Comparison of ENCODE assay signal across 12 cellular contexts in genomic region chr20:20002101-20002998, GRCh38. TPM values are rescaled to one million over a fixed set of nuclear protein-coding genes. Genes with fewer than 3 reads are reported as not detected.
DNase-seq lines count a peak whose midpoint lies in the region; ATAC-seq and TF ChIP-seq lines count a peak whose summit lies in the region.
"Had no signal": no experiment of that assay in that cellular context is flagged by ENCODE, and none has a peak within 500 bp of the region (broad histone marks: within the 10 kb centered on the region; RNA-seq: fewer than 3 reads in every experiment).

No MANE protein-coding gene starts in this region.

- no peak for DNase-seq in stimulated activated naive CD8-positive, alpha-beta T cell treated with anti-CD3 and anti-CD28 coated beads, Interleukin-15, Interleukin-2, amounts not matched to agents 100 U/mL and 50 U/mL, for 24 hours
- DNase-seq in central memory CD8-positive, alpha-beta T cell (ENCODE audit: low spot score in 2 of 2) = no peak
- DNase-seq in aorta (no peak), posterior vena cava (ENCODE audit: low spot score) (no peak), foreskin keratinocyte (no peak)
- DNase-seq in stimulated activated CD4-positive, alpha-beta T cell treated with anti-CD3 and anti-CD28 coated beads, Interleukin-2, amount 100 ng/mL, for 48 hours = no peak
- DNase-seq: activated CD4-positive, CD25-positive, alpha-beta regulatory T cell treated with anti-CD3 and anti-CD28 coated beads, Interleukin-2, amount 50 U/mL, for 72 hours; CD8-positive, alpha-beta memory T cell; central memory CD4-positive, alpha-beta T cell; H9 had no signal

- H3K36me3 ChIP-seq in muscle layer of duodenum (ENCODE audit: control insufficient read depth in 1 of 2, insufficient read depth in 2 of 2, low read length in 2 of 2) = peaks cover 28 to 29% of the 10 kb centered on the region in 2 donors
- H3K36me3 ChIP-seq in aorta (ENCODE audit: control insufficient read depth in 1 of 2, insufficient read depth in 2 of 2, low read length in 1 of 2) = peaks cover 0 to 3% of the 10 kb centered on the region in 2 donors

- intact Hi-C loops in aorta (cut with DNase I) = no loop called here
- intact Hi-C loops in posterior vena cava (cut with DNase I) = no loop called here

- H3K9me3 Mint-ChIP-seq in stimulated activated naive CD8-positive, alpha-beta T cell treated with anti-CD3 and anti-CD28 coated beads, Interleukin-15, Interleukin-2, amounts not matched to agents 100 ng/mL and 50 ng/mL, for 24 hours = no peaks in the 10 kb centered on the region
- no peaks in the 10 kb centered on the region for H3K9me3 Mint-ChIP-seq in central memory CD8-positive, alpha-beta T cell
- H3K9me3 Mint-ChIP-seq: H9 had no signal

- no peak for ATAC-seq in stimulated activated naive CD8-positive, alpha-beta T cell treated with anti-CD3 and anti-CD28 coated beads, Interleukin-15, Interleukin-2, amounts not matched to agents 100 U/mL and 50 U/mL, for 24 hours
- ATAC-seq in central memory CD8-positive, alpha-beta T cell (replicated peaks; ENCODE audit: extremely low read depth, poor library complexity, severe bottlenecking) = no peak
- ATAC-seq in aorta (ENCODE audit: low FRiP score) = peak; percentile 2
- ATAC-seq in foreskin keratinocyte = no peak

- H3K27ac ChIP-seq in muscle layer of duodenum (ENCODE audit: low read length) = peak overlapping the region; percentile 5
- H3K27ac ChIP-seq in aorta (ENCODE audit: low read depth in 1 of 2, low read length in 2 of 2) = peak overlapping the region; percentile 29 to 48
- no peak overlapping the region for H3K27ac ChIP-seq in foreskin keratinocyte

- H3K27ac Mint-ChIP-seq in stimulated activated naive CD8-positive, alpha-beta T cell treated with anti-CD3 and anti-CD28 coated beads, Interleukin-15, Interleukin-2, amounts not matched to agents 100 ng/mL and 50 ng/mL, for 24 hours = peak overlapping the region; percentile 41
- peak overlapping the region; percentile 19 for H3K27ac Mint-ChIP-seq in central memory CD8-positive, alpha-beta T cell (ENCODE audit: low read depth)
- H3K27ac Mint-ChIP-seq: H9 had no signal

- H3K9me3 ChIP-seq in muscle layer of duodenum (ENCODE audit: control insufficient read depth in 1 of 2, low read length in 2 of 2) = no peaks in the 10 kb centered on the region
- no peaks in the 10 kb centered on the region for H3K9me3 ChIP-seq in aorta (ENCODE audit: control insufficient read depth, low read length)

- H3K4me1 ChIP-seq in muscle layer of duodenum (ENCODE audit: control insufficient read depth in 1 of 2, insufficient read depth in 2 of 2, low read length in 2 of 2) (peaks cover 4 to 16% of the 10 kb centered on the region in 2 donors), aorta (ENCODE audit: control insufficient read depth in 1 of 2, insufficient read depth in 2 of 2, low read length in 2 of 2) (peaks cover 0 to 3% of the 10 kb centered on the region in 2 donors), foreskin keratinocyte (peaks cover 16% of the 10 kb centered on the region)

- H3K36me3 Mint-ChIP-seq in stimulated activated naive CD8-positive, alpha-beta T cell treated with anti-CD3 and anti-CD28 coated beads, Interleukin-15, Interleukin-2, amounts not matched to agents 100 ng/mL and 50 ng/mL, for 24 hours (ENCODE audit: low read depth) = no peaks in the 10 kb centered on the region
- peaks cover 2% of the 10 kb centered on the region for H3K36me3 Mint-ChIP-seq in central memory CD8-positive, alpha-beta T cell (ENCODE audit: insufficient read depth)

- peaks cover 21% of the 10 kb centered on the region for H3K4me1 Mint-ChIP-seq in stimulated activated naive CD8-positive, alpha-beta T cell treated with anti-CD3 and anti-CD28 coated beads, Interleukin-15, Interleukin-2, amounts not matched to agents 100 ng/mL and 50 ng/mL, for 24 hours (ENCODE audit: low read depth)
- H3K4me1 Mint-ChIP-seq in central memory CD8-positive, alpha-beta T cell = peaks cover 15% of the 10 kb centered on the region

- H3K27me3 ChIP-seq in muscle layer of duodenum (ENCODE audit: low read depth, low read length) = no peaks in the 10 kb centered on the region
- H3K27me3 ChIP-seq in aorta (ENCODE audit: control insufficient read depth in 1 of 2, insufficient read depth in 2 of 2, low read length in 1 of 2) = no peaks in the 10 kb centered on the region
- no peaks in the 10 kb centered on the region for H3K27me3 ChIP-seq in foreskin keratinocyte

- TF ChIP-seq CTCF in foreskin keratinocyte (conservative IDR thresholded peaks at IDR 0.05) = no peak

- 51 to 53% methylated on average over 9 of the region's 9 CpGs for WGBS in aorta, 2 donors

- H3K4me3 ChIP-seq in muscle layer of duodenum (ENCODE audit: low read depth in 1 of 2, low read length in 2 of 2) (no peak overlapping the region), aorta (ENCODE audit: low read length in 2 of 2) (no peak overlapping the region)

- H3K27me3 Mint-ChIP-seq in stimulated activated naive CD8-positive, alpha-beta T cell treated with anti-CD3 and anti-CD28 coated beads, Interleukin-15, Interleukin-2, amounts not matched to agents 100 ng/mL and 50 ng/mL, for 24 hours = peaks cover 43% of the 10 kb centered on the region
- peaks cover 84% of the 10 kb centered on the region for H3K27me3 Mint-ChIP-seq in central memory CD8-positive, alpha-beta T cell

- H3K4me3 Mint-ChIP-seq in stimulated activated naive CD8-positive, alpha-beta T cell treated with anti-CD3 and anti-CD28 coated beads, Interleukin-15, Interleukin-2, amounts not matched to agents 100 ng/mL and 50 ng/mL, for 24 hours = peak overlapping the region; percentile 76
- H3K4me3 Mint-ChIP-seq in central memory CD8-positive, alpha-beta T cell = peak overlapping the region; percentile 31
- H3K4me3 Mint-ChIP-seq: H9 had no signal

RNA-seq across cellular contexts. Expression of gene NAA20, which starts 14.8 kb away (rescaled TPM):
- total RNA-seq in aorta (10 to 100 TPM; 38.1 to 40.6 TPM), posterior vena cava (10 to 100 TPM; 45.3 to 48.4 TPM), foreskin keratinocyte (110 and 118 TPM in 2 replicates)
- polyA plus RNA-seq in aorta (10 to 100 TPM; 56.0 to 69.5 TPM), foreskin keratinocyte (134 and 141 TPM in 2 replicates)

RNA-seq across cellular contexts. Expression of gene CRNKL1, which starts 49.9 kb away (rescaled TPM):
- total RNA-seq in aorta (10 to 100 TPM; 17.6 to 21.0 TPM), posterior vena cava (10 to 100 TPM; 14.7 to 15.7 TPM), foreskin keratinocyte (19.6 and 22.9 TPM in 2 replicates)
- polyA plus RNA-seq in aorta (10 to 100 TPM in 1 of 2 donors, 1 to 10 TPM in 1; 7.3 to 13.6 TPM), foreskin keratinocyte (18.6 and 20.9 TPM in 2 replicates)

RNA-seq across cellular contexts. Expression of gene CFAP61, which starts 50.0 kb away (rescaled TPM):
- total RNA-seq in aorta = under 1 TPM in 1 of 2 donors, not detected in 1; 0.91 TPM
- 1 to 10 TPM in 1 of 2 donors, under 1 TPM in 1; 0.18 to 2.0 TPM for polyA plus RNA-seq in aorta
- total RNA-seq in posterior vena cava = 1 to 10 TPM in 1 of 2 donors, not detected in 1; 1.2 TPM
- not detected in 2 replicates for total RNA-seq in foreskin keratinocyte
- 0.03 TPM in 1 of 2 replicates, not detected in the other for polyA plus RNA-seq in foreskin keratinocyte
- total RNA-seq: CD8-positive, alpha-beta memory T cell had no signal
- polyA plus RNA-seq: CD8-positive, alpha-beta memory T cell had no signal
